ENCODE assay signal across 31 cellular contexts in genomic region chr12:96338852-96339478, GRCh38.
DNase-seq lines count a peak whose midpoint lies in the region; ATAC-seq, FAIRE-seq and TF ChIP-seq lines count a peak whose summit lies in the region.
"Had no signal": no experiment of that assay in that cellular context is flagged by ENCODE, and none has a peak within 500 bp of the region (broad histone marks: within the 10 kb centered on the region; RNA-seq: fewer than 3 reads in every experiment).

No MANE protein-coding gene starts in this region.

- H3K9me3 ChIP-seq in heart left ventricle (peaks cover 0 to 35% (median 13%) of the 10 kb centered on the region in 12 donors), liver (ENCODE audit: control insufficient read depth in 4 of 4, low read length in 3 of 4) (no peaks in the 10 kb centered on the region), small intestine (ENCODE audit: control insufficient read depth, low read depth) (no peaks in the 10 kb centered on the region)
- H3K9me3 ChIP-seq: neutrophil, prostate gland had no signal

- H3K27me3 ChIP-seq in heart left ventricle (no peaks in the 10 kb centered on the region), liver (ENCODE audit: control insufficient read depth in 4 of 4, insufficient read depth in 4 of 4, low read length in 3 of 4) (no peaks in the 10 kb centered on the region), small intestine (ENCODE audit: control insufficient read depth in 2 of 2, insufficient read depth in 2 of 2, low read length in 2 of 2) (no peaks in the 10 kb centered on the region)
- H3K27me3 ChIP-seq: cardiac muscle cell, neutrophil, tibial artery had no signal

- no peak for TF ChIP-seq CTCF in heart left ventricle (IDR thresholded peaks at IDR 0.05)
- TF ChIP-seq CTCF in liver (IDR thresholded peaks at IDR 0.05; ENCODE audit: low read depth, low read length, missing input control): no peak

- peaks cover 10% of the 10 kb centered on the region for H3K9me3 Mint-ChIP-seq in activated naive CD8-positive, alpha-beta T cell (ENCODE audit: low read depth)
- peaks cover 16% of the 10 kb centered on the region for H3K9me3 Mint-ChIP-seq in activated naive CD8-positive, alpha-beta T cell treated with anti-CD3 and anti-CD28 coated beads for 36 hours

- no peaks in the 10 kb centered on the region for H3K27me3 Mint-ChIP-seq in activated naive CD8-positive, alpha-beta T cell
- no peaks in the 10 kb centered on the region for H3K27me3 Mint-ChIP-seq in activated naive CD8-positive, alpha-beta T cell treated with anti-CD3 and anti-CD28 coated beads for 36 hours
- H3K27me3 Mint-ChIP-seq: CD4-positive, alpha-beta T cell had no signal

- H3K4me1 Mint-ChIP-seq in activated naive CD8-positive, alpha-beta T cell (ENCODE audit: low read depth): peaks cover 65% of the 10 kb centered on the region
- peaks cover 45% of the 10 kb centered on the region for H3K4me1 Mint-ChIP-seq in activated naive CD8-positive, alpha-beta T cell treated with anti-CD3 and anti-CD28 coated beads for 36 hours

- no peak overlapping the region for H3K9ac ChIP-seq in liver (ENCODE audit: low read depth in 1 of 2, low read length in 2 of 2)
- H3K9ac ChIP-seq: GM23248 had no signal

- no peak overlapping the region for H3K4me3 ChIP-seq in heart left ventricle
- H3K4me3 ChIP-seq in liver (ENCODE audit: low read depth in 1 of 3, low read length in 3 of 3): no peak overlapping the region
- no peak overlapping the region for H3K4me3 ChIP-seq in small intestine (ENCODE audit: low read depth in 1 of 2, low read length in 2 of 2)
- H3K4me3 ChIP-seq: A549, cardiac muscle cell, GM23248, prostate gland, skin epidermis, tibial artery had no signal

- 34 to 45% (median 37%) methylated on average over 3 of the region's 3 CpGs for WGBS in heart left ventricle, 4 donors
- 31% methylated on average over 3 of the region's 3 CpGs for WGBS in liver
- 17 to 49% (median 30%) methylated on average over 3 of the region's 3 CpGs for WGBS in small intestine, 3 donors

- H3K36me3 ChIP-seq in heart left ventricle: peaks cover 0 to 7% (median 0%) of the 10 kb centered on the region in 9 donors
- H3K36me3 ChIP-seq in liver (ENCODE audit: control insufficient read depth in 4 of 4, insufficient read depth in 3 of 4, low read depth in 1 of 4, low read length in 3 of 4): peaks cover 0 to 2% (median 0%) of the 10 kb centered on the region in 4 donors
- no peaks in the 10 kb centered on the region for H3K36me3 ChIP-seq in small intestine (ENCODE audit: control insufficient read depth in 2 of 2, insufficient read depth in 2 of 2, low read length in 2 of 2)
- H3K36me3 ChIP-seq: cardiac muscle cell, neutrophil, prostate gland, WERI-Rb-1 had no signal

- intact Hi-C loops in heart left ventricle (cut with DNase I): loop anchor here in 1 of 10 donors (10.0 kb wide), 1 partner anchor 46 kb away; no protein-coding TSS in a partner anchor

- peak; percentile 26 to 28 for TF ChIP-seq RAD21 in liver (IDR thresholded peaks at IDR 0.05)

- TF ChIP-seq POLR2A in heart left ventricle (IDR thresholded peaks at IDR 0.05): no peak

- peak; percentile 82 to 90 (median 90) for ATAC-seq in heart left ventricle
- ATAC-seq: A549 had no signal

- no peak for DNase-seq in activated naive CD8-positive, alpha-beta T cell treated with anti-CD3 and anti-CD28 coated beads for 36 hours
- no peak for DNase-seq in heart left ventricle
- peak; percentile 93 for DNase-seq in small intestine
- no peak for DNase-seq in GM19238 (ENCODE audit: insufficient read length, low spot score)
- no peak for DNase-seq in NCI-H128 (lab: John Stamatoyannopoulos, UW; ENCODE audit: unreplicated experiment)
- DNase-seq in activated T-cell treated with anti-CD3 and anti-CD28 coated beads for 4 hours: no peak
- DNase-seq: activated CD4-positive, alpha-beta T cell treated with anti-CD3 and anti-CD28 coated beads, Interleukin-2, amount 50 U/mL, for 48 hours; activated naive CD4-positive, alpha-beta T cell treated with anti-CD3 and anti-CD28 coated beads for 36 hours; AML-193; CD4-positive, alpha-beta T cell; cortex of kidney; GM23248; islet precursor cell; mammary epithelial cell; NCI-H146; NCI-H2107; OCI-M1; SHP77 treated with DMSO at 0.1 percent for 48 hours; stimulated activated CD4-positive, alpha-beta T cell treated with anti-CD3 and anti-CD28 coated beads, Interleukin-2, amount 100 ng/mL, for 24 hours; T1000; tibial artery; WERI-Rb-1 had no signal

- peaks cover 0 to 23% (median 7%) of the 10 kb centered on the region in 12 donors for H3K4me1 ChIP-seq in heart left ventricle
- peaks cover 2 to 5% (median 3%) of the 10 kb centered on the region in 4 donors for H3K4me1 ChIP-seq in liver (ENCODE audit: control insufficient read depth in 4 of 4, insufficient read depth in 4 of 4, low read length in 3 of 4)
- peaks cover 4 to 7% of the 10 kb centered on the region in 2 donors for H3K4me1 ChIP-seq in small intestine (ENCODE audit: control insufficient read depth in 2 of 2, insufficient read depth in 1 of 2, low read depth in 1 of 2, low read length in 1 of 2)
- H3K4me1 ChIP-seq: A549, prostate gland, tibial artery had no signal

- peak overlapping the region in 5 of 12 donors; percentile 7 to 33 (median 19) for H3K27ac ChIP-seq in heart left ventricle
- H3K27ac ChIP-seq in liver (ENCODE audit: low read depth in 1 of 2, low read length in 2 of 2): no peak overlapping the region
- H3K27ac ChIP-seq in small intestine (ENCODE audit: low read depth in 1 of 2, low read length in 1 of 2): no peak overlapping the region
- H3K27ac ChIP-seq: A549, cardiac muscle cell, GM23248, neutrophil, prostate gland, skin epidermis, tibial artery, WERI-Rb-1 had no signal

- H3K4me3 Mint-ChIP-seq in activated naive CD8-positive, alpha-beta T cell: no peak overlapping the region
- H3K4me3 Mint-ChIP-seq in activated naive CD8-positive, alpha-beta T cell treated with anti-CD3 and anti-CD28 coated beads for 36 hours: no peak overlapping the region
- H3K4me3 Mint-ChIP-seq: activated naive CD4-positive, alpha-beta T cell treated with anti-CD3 and anti-CD28 coated beads for 36 hours; activated T-helper 1 cell treated with anti-CD3 and anti-CD28 coated beads, Interleukin-12 subunit alpha, Interleukin-12 subunit beta, Interleukin-2, Interleukin-4 antibody, amounts not matched to agents 30 ng/mL and 10 ng/mL and 1 ng/mL, durations not matched to agents 14 hours and 24 hours and 36 hours; CD4-positive, alpha-beta T cell had no signal

- peak; percentile 86 for FAIRE-seq in small intestine (lab: Jason Lieb, UNC)
- FAIRE-seq: A549, endometrium had no signal

- peaks cover 15% of the 10 kb centered on the region for H3K36me3 Mint-ChIP-seq in activated naive CD8-positive, alpha-beta T cell
- H3K36me3 Mint-ChIP-seq in activated naive CD8-positive, alpha-beta T cell treated with anti-CD3 and anti-CD28 coated beads for 36 hours: peaks cover 45% of the 10 kb centered on the region

- peak overlapping the region; percentile 61 for H3K27ac Mint-ChIP-seq in activated naive CD8-positive, alpha-beta T cell
- H3K27ac Mint-ChIP-seq in activated naive CD8-positive, alpha-beta T cell treated with anti-CD3 and anti-CD28 coated beads for 36 hours: no peak overlapping the region
- H3K27ac Mint-ChIP-seq: activated naive CD4-positive, alpha-beta T cell treated with anti-CD3 and anti-CD28 coated beads for 36 hours; activated T-helper 1 cell treated with anti-CD3 and anti-CD28 coated beads, Interleukin-12 subunit alpha, Interleukin-12 subunit beta, Interleukin-2, Interleukin-4 antibody, amounts not matched to agents 30 ng/mL and 10 ng/mL and 1 ng/mL, durations not matched to agents 14 hours and 24 hours and 36 hours had no signal

TF ChIP-seq in liver, 16 proteins besides CTCF, POLR2A, EP300 and RAD21 (continues in another document):
- TF ChIP-seq FOXA2 (IDR thresholded peaks at IDR 0.05): peak; percentile 29
- TF ChIP-seq ZBTB33 (IDR thresholded peaks at IDR 0.05): peak; percentile 45
- no peak for TF ChIP-seq NR2F2 (IDR thresholded peaks at IDR 0.05)
- peak; percentile 50 for TF ChIP-seq REST (IDR thresholded peaks at IDR 0.05)
- no peak for TF ChIP-seq YY1 (IDR thresholded peaks at IDR 0.05)
